ENCODE assay signal across 1 cellular context in genomic region chr19:41424335-41425173, GRCh38.
TF ChIP-seq lines count a peak whose summit lies in the region.

No MANE protein-coding gene starts in this region.

TF ChIP-seq in GM12891, 5 proteins besides CTCF, POLR2A, EP300 and RAD21:
- TF ChIP-seq SPI1 (IDR thresholded peaks at IDR 0.05; ENCODE audit: low read depth, low read length) = no peak
- TF ChIP-seq TAF1 (IDR thresholded peaks at IDR 0.05; ENCODE audit: low read depth, low read length) = no peak
- no peak for TF ChIP-seq POLR2AphosphoS5 (IDR thresholded peaks at IDR 0.05; ENCODE audit: low read depth, low read length)
- no peak for TF ChIP-seq PAX5 (IDR thresholded peaks at IDR 0.05; ENCODE audit: insufficient read depth, low read length, severe bottlenecking)
- TF ChIP-seq POU2F2 (IDR thresholded peaks at IDR 0.05; ENCODE audit: low read depth, low read length) = no peak
